Comparison of ENCODE assay signal across 23 cellular contexts in the genomic region with DNA sequence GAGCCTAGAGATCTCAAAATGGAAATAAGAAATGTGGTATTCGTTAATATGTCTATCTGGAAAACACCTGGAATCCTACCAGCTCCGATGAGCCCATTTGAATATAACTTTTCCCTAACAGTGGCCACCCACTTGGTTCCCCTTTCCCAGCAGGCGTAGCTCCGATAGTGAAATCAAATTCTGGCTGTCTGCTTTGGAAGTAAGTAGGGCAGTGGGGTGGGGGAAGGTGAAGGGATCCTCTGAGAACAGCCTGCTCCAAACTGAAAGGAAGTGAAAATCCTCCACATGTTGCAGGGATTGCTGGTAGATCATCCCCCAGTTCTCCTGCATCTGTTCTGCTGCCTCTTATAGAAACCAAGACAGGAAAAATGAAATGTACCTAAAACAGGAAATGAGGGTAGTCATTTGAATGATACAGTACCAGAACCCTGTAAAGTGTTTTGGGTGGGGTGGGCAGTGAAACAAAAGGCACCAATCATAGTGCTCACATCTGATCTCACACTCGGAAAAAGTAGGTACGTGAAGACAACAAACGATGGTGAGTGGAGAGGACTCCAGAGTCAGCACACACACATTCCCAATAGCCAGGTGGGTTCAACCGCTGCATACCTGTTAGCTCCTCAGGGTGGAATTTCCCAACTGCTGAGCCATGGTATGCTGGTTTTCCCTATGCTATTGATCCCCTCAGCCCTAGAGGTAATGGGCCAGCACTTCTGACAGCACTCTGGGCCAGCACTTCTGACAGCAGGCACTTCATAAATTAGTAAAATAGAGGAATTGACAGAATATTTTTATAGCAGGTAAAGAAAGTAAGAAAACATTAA.
DNase-seq lines count a peak whose midpoint lies in the region; ATAC-seq, FAIRE-seq and TF ChIP-seq lines count a peak whose summit lies in the region.
"Had no signal": no experiment of that assay in that cellular context is flagged by ENCODE, and none has a peak within 500 bp of the region (broad histone marks: within the 10 kb centered on the region; RNA-seq: fewer than 3 reads in every experiment).

No MANE protein-coding gene starts in this region.

- 70 to 74% methylated on average over 8 of the region's 8 CpGs for WGBS in pancreas, 2 donors

- H3K4me3 ChIP-seq in pancreas (no peak overlapping the region), MM.1S (ENCODE audit: low read length) (no peak overlapping the region)
- H3K4me3 ChIP-seq: spleen, stomach, transverse colon had no signal

- H4K20me1 ChIP-seq in MM.1S (ENCODE audit: insufficient read depth, low read length), result no peaks in the 10 kb centered on the region

- H3K27me3 ChIP-seq in pancreas (no peaks in the 10 kb centered on the region), MM.1S (replicated peaks; ENCODE audit: insufficient read depth, low read length) (no peaks in the 10 kb centered on the region)
- H3K27me3 ChIP-seq: spleen, stomach, transverse colon had no signal

- peak in 3 of 4 donors; percentile 46 to 67 (median 54) for ATAC-seq in pancreas
- ATAC-seq: activated T-cell treated with anti-CD3 and anti-CD28 coated beads, Interleukin-2, amount 50 U/mL, for 4 hours; left colon had no signal

- no peak overlapping the region for H3K27ac ChIP-seq in pancreas
- no peak overlapping the region for H3K27ac ChIP-seq in MM.1S (ENCODE audit: low read length)
- H3K27ac ChIP-seq: 22Rv1, stomach, transverse colon had no signal

- peak; percentile 10 for DNase-seq in NCI-H82 (lab: John Stamatoyannopoulos, UW)
- DNase-seq in NCI-H82 treated with DMSO at 0.1 percent for 48 hours (lab: John Stamatoyannopoulos, UW; ENCODE audit: unreplicated experiment), result no peak
- peak; percentile 55 for DNase-seq in dermis blood vessel endothelial cell
- peak; percentile 37 for DNase-seq in iPS-NIHi11 (ENCODE audit: low spot score)
- DNase-seq in pancreas, result no peak
- DNase-seq in activated effector memory CD4-positive, alpha-beta T cell treated with anti-CD3 and anti-CD28 coated beads, Interleukin-2, amount 50 U/mL, for 16 hours, result no peak
- no peak for DNase-seq in MM.1S
- DNase-seq in RCC 7860 (ENCODE audit: low spot score), result no peak
- DNase-seq: activated naive CD4-positive, alpha-beta T cell treated with anti-CD3 and anti-CD28 coated beads for 36 hours; activated T-cell treated with anti-CD3 and anti-CD28 coated beads, Interleukin-2, amount 50 U/mL, for 4 hours; AML-193; amygdala; Caco-2; hippocampal formation; left colon; NCI-H187 treated with DMSO at 0.1 percent for 48 hours; NCI-H2227 treated with DMSO at 0.1 percent for 48 hours; SHP77; spleen; stimulated activated CD4-positive, alpha-beta T cell treated with anti-CD3 and anti-CD28 coated beads, Interleukin-4, amount 100 ng/mL, for 1 hour; stomach; transverse colon had no signal

- intact Hi-C loops in pancreas (cut with DNase I), result no loop called here

- no peak overlapping the region for H3K4me2 ChIP-seq in MM.1S (ENCODE audit: low read depth, low read length)

- H3K36me3 ChIP-seq in pancreas (no peaks in the 10 kb centered on the region), MM.1S (replicated peaks; ENCODE audit: insufficient read depth, low read length) (no peaks in the 10 kb centered on the region)
- H3K36me3 ChIP-seq: spleen, stomach, transverse colon had no signal

- no peak for FAIRE-seq in pancreas (lab: Jason Lieb, UNC)
- FAIRE-seq in RCC 7860 (lab: Jason Lieb, UNC), result no peak

- TF ChIP-seq CTCF in pancreas (IDR thresholded peaks at IDR 0.05) (no peak), MM.1S (IDR thresholded peaks at IDR 0.05; ENCODE audit: low read length) (no peak)

- no peaks in the 10 kb centered on the region for H3K9me3 ChIP-seq in pancreas
- no peaks in the 10 kb centered on the region for H3K9me3 ChIP-seq in MM.1S (replicated peaks; ENCODE audit: insufficient read depth, low read length)
- H3K9me3 ChIP-seq: Caco-2, stomach, transverse colon had no signal

- H3K9ac ChIP-seq in MM.1S (ENCODE audit: low read length), result no peak overlapping the region

- no peaks in the 10 kb centered on the region for H3F3A ChIP-seq in MM.1S (ENCODE audit: insufficient read depth, low read length)

- H3K9me2 ChIP-seq in MM.1S (replicated peaks; ENCODE audit: insufficient read depth, low read length), result no peaks in the 10 kb centered on the region

- H3K79me2 ChIP-seq in MM.1S (ENCODE audit: low read length), result no peaks in the 10 kb centered on the region

- no peak overlapping the region for H2AFZ ChIP-seq in MM.1S (ENCODE audit: low read length)

- H3K4me1 ChIP-seq in pancreas (no peaks in the 10 kb centered on the region), MM.1S (ENCODE audit: low read length) (no peaks in the 10 kb centered on the region)

Comparison
In these comparisons a context has a peak if more than half of its experiments do, and no peak if none do; other contexts are left out.
1. DNase-seq: peak in NCI-H82 (single experiment), dermis blood vessel endothelial cell (single experiment) and iPS-NIHi11 (single experiment); none in NCI-H82 treated with DMSO at 0.1 percent for 48 hours (single experiment), pancreas (0 of 6), activated effector memory CD4-positive, alpha-beta T cell treated with anti-CD3 and anti-CD28 coated beads, Interleukin-2, amount 50 U/mL, for 16 hours (single experiment), MM.1S (single experiment) and RCC 7860 (single experiment).